Comparison of ENCODE assay signal across 16 cellular contexts in genomic region chrX:154473683-154474082, GRCh38.
"Had no signal": no experiment of that assay in that cellular context is flagged by ENCODE, and none has a peak within 500 bp of the region (broad histone marks: within the 10 kb centered on the region; RNA-seq: fewer than 3 reads in every experiment).

No MANE protein-coding gene starts in this region.

- DNase-seq: effector CD4-positive, alpha-beta T cell; foreskin melanocyte; head of caudate nucleus; hippocampal formation; left colon; mammary epithelial cell; naive thymus-derived CD4-positive, alpha-beta T cell; sigmoid colon; stimulated activated naive CD8-positive, alpha-beta T cell treated with anti-CD3 and anti-CD28 coated beads, Interleukin-15, amount 100 ng/mL, for 72 hours; substantia nigra; transverse colon had no signal

- H3K27me3 Mint-ChIP-seq: naive thymus-derived CD4-positive, alpha-beta T cell; stimulated activated naive CD8-positive, alpha-beta T cell treated with anti-CD3 and anti-CD28 coated beads, Interleukin-15, amount 100 ng/mL, for 72 hours had no signal

- H3K4me3 Mint-ChIP-seq: naive thymus-derived CD4-positive, alpha-beta T cell; stimulated activated naive CD8-positive, alpha-beta T cell treated with anti-CD3 and anti-CD28 coated beads, Interleukin-15, amount 100 ng/mL, for 72 hours had no signal

- H3K36me3 ChIP-seq: neutrophil, transverse colon had no signal

- H3K27ac ChIP-seq: coronary artery, neutrophil, right atrium auricular region, sigmoid colon, skin epidermis, thoracic aorta, transverse colon had no signal

- H3K9me3 Mint-ChIP-seq: stimulated activated naive CD8-positive, alpha-beta T cell treated with anti-CD3 and anti-CD28 coated beads, Interleukin-15, amount 100 ng/mL, for 72 hours had no signal

- H3K27me3 ChIP-seq: neutrophil, right atrium auricular region, sigmoid colon, transverse colon had no signal

- H3K4me3 ChIP-seq: coronary artery, right atrium auricular region, sigmoid colon, skin epidermis, thoracic aorta, transverse colon had no signal

- H3K27ac Mint-ChIP-seq: stimulated activated naive CD8-positive, alpha-beta T cell treated with anti-CD3 and anti-CD28 coated beads, Interleukin-15, amount 100 ng/mL, for 72 hours had no signal

- ATAC-seq: naive thymus-derived CD4-positive, alpha-beta T cell had no signal

- H3K9me3 ChIP-seq: neutrophil, right atrium auricular region, sigmoid colon, thoracic aorta, transverse colon had no signal
